In genomic region chr4:12123709-12124108, GRCh38 we compare ENCODE assay signal across 29 cellular contexts.
DNase-seq lines count a peak whose midpoint lies in the region; ATAC-seq, FAIRE-seq and TF ChIP-seq lines count a peak whose summit lies in the region.
"Had no signal": no experiment of that assay in that cellular context is flagged by ENCODE, and none has a peak within 500 bp of the region (broad histone marks: within the 10 kb centered on the region; RNA-seq: fewer than 3 reads in every experiment).

No MANE protein-coding gene starts in this region.

- H3K9me3 ChIP-seq in naive thymus-derived CD4-positive, alpha-beta T cell (ENCODE audit: control insufficient read depth in 2 of 3, low read length in 3 of 3): no peaks in the 10 kb centered on the region
- H3K9me3 ChIP-seq in effector memory CD4-positive, alpha-beta T cell (ENCODE audit: control insufficient read depth, low read length): no peaks in the 10 kb centered on the region
- no peaks in the 10 kb centered on the region for H3K9me3 ChIP-seq in esophagus muscularis mucosa
- H3K9me3 ChIP-seq: Caco-2, SK-N-SH, tibial artery had no signal

- TF ChIP-seq EP300 in esophagus muscularis mucosa (IDR thresholded peaks at IDR 0.05): no peak

- TF ChIP-seq CTCF in CD14-positive monocyte (IDR thresholded peaks at IDR 0.05): no peak
- TF ChIP-seq CTCF in bronchial epithelial cell (IDR thresholded peaks at IDR 0.05; ENCODE audit: insufficient read depth, low read length, severe bottlenecking): no peak
- TF ChIP-seq CTCF in RWPE1 (conservative IDR thresholded peaks at IDR 0.05; ENCODE audit: low read depth): no peak
- no peak for TF ChIP-seq CTCF in esophagus muscularis mucosa (IDR thresholded peaks at IDR 0.05)

- H3K4me3 Mint-ChIP-seq in CD14-positive monocyte: peak overlapping the region in 1 of 2 donors; percentile 55
- H3K4me3 Mint-ChIP-seq in naive thymus-derived CD4-positive, alpha-beta T cell: no peak overlapping the region
- H3K4me3 Mint-ChIP-seq: activated naive CD8-positive, alpha-beta T cell treated with anti-CD3 and anti-CD28 coated beads, Interleukin-2, amount 10 ng/mL, durations not matched to agents 7 days and 5 days; natural killer cell treated with Interleukin-12 subunit alpha and Interleukin-12 subunit beta and Interleukin-15 and Interleukin-18, amount 100 ng/mL, for 72 hours had no signal

- TF ChIP-seq POLR2A in esophagus muscularis mucosa (IDR thresholded peaks at IDR 0.05; ENCODE audit: low read depth): no peak

- FAIRE-seq in bronchial epithelial cell (lab: Jason Lieb, UNC): peak; percentile 79
- FAIRE-seq: astrocyte, small intestine had no signal

- no peak overlapping the region for H3K27ac ChIP-seq in naive thymus-derived CD4-positive, alpha-beta T cell (ENCODE audit: low read depth, low read length)
- no peak overlapping the region for H3K27ac ChIP-seq in RWPE1
- no peak overlapping the region for H3K27ac ChIP-seq in effector memory CD4-positive, alpha-beta T cell (ENCODE audit: insufficient read depth, low read length, poor library complexity, severe bottlenecking)
- H3K27ac ChIP-seq in esophagus muscularis mucosa (replicated peaks in 1 of 4): no peak overlapping the region
- H3K27ac ChIP-seq: tibial artery had no signal

- DNase-seq in CD14-positive monocyte (ENCODE audit: low spot score) (peak; percentile 60), MV-4-11 (lab: John Stamatoyannopoulos, UW) (peak; percentile 91), bronchial epithelial cell (ENCODE audit: low read depth) (no peak), RWPE1 (ENCODE audit: low spot score) (no peak), esophagus muscularis mucosa (ENCODE audit: extremely low spot score) (no peak)
- no peak for DNase-seq in naive thymus-derived CD4-positive, alpha-beta T cell
- DNase-seq in effector memory CD4-positive, alpha-beta T cell: no peak
- DNase-seq: activated CD4-positive, alpha-beta T cell treated with anti-CD3 and anti-CD28 coated beads for 48 hours; activated gamma-delta T cell; activated naive CD8-positive, alpha-beta T cell treated with anti-CD3 and anti-CD28 coated beads, Interleukin-2, amount 10 ng/mL, durations not matched to agents 7 days and 5 days; activated T-cell treated with anti-CD3 and anti-CD28 coated beads, Interleukin-2, amount 50 U/mL, for 1 hour; Caco-2; central memory CD4-positive, alpha-beta T cell; dermis blood vessel endothelial cell; DND-41; Karpas-422; NCI-H1092; NCI-H187; NCI-H2171 treated with DMSO at 0.1 percent for 48 hours; NCI-H524 treated with DMSO at 0.1 percent for 48 hours; RPMI8226; SK-N-SH; small intestine; stimulated activated CD4-positive, alpha-beta T cell treated with anti-CD3 and anti-CD28 coated beads, Interleukin-1b, Interleukin-23, amount 100 ng/mL, for 48 hours; T-helper 2 cell; tibial artery had no signal

- intact Hi-C loops in CD14-positive monocyte (cut with micrococcal nuclease) (no loop called here), esophagus muscularis mucosa (cut with DNase I) (no loop called here)
- intact Hi-C loops in naive thymus-derived CD4-positive, alpha-beta T cell (cut with micrococcal nuclease): no loop called here

- H3K9me3 Mint-ChIP-seq in CD14-positive monocyte: no peaks in the 10 kb centered on the region
- H3K9me3 Mint-ChIP-seq in naive thymus-derived CD4-positive, alpha-beta T cell: peaks cover 0 to 14% (median 4%) of the 10 kb centered on the region in 11 donors
- H3K9me3 Mint-ChIP-seq: activated naive CD8-positive, alpha-beta T cell treated with anti-CD3 and anti-CD28 coated beads, Interleukin-2, amount 10 ng/mL, durations not matched to agents 7 days and 5 days had no signal

- H3K4me1 ChIP-seq in naive thymus-derived CD4-positive, alpha-beta T cell (ENCODE audit: control insufficient read depth in 2 of 2, insufficient read depth in 2 of 2, low read length in 2 of 2): no peaks in the 10 kb centered on the region
- H3K4me1 ChIP-seq in effector memory CD4-positive, alpha-beta T cell (ENCODE audit: control insufficient read depth, insufficient read depth, low read length, poor library complexity, severe bottlenecking): no peaks in the 10 kb centered on the region
- H3K4me1 ChIP-seq in esophagus muscularis mucosa: no peaks in the 10 kb centered on the region
- H3K4me1 ChIP-seq: Caco-2, tibial artery had no signal

- H3K4me3 ChIP-seq in bronchial epithelial cell (ENCODE audit: low read depth, low read length): no peak overlapping the region
- no peak overlapping the region for H3K4me3 ChIP-seq in naive thymus-derived CD4-positive, alpha-beta T cell (ENCODE audit: low read length)
- no peak overlapping the region for H3K4me3 ChIP-seq in effector memory CD4-positive, alpha-beta T cell (ENCODE audit: insufficient read depth, low read depth, low read length, poor library complexity, severe bottlenecking)
- no peak overlapping the region for H3K4me3 ChIP-seq in esophagus muscularis mucosa
- H3K4me3 ChIP-seq: tibial artery had no signal

- H3K4me1 Mint-ChIP-seq in CD14-positive monocyte: peaks cover 81% of the 10 kb centered on the region
- H3K4me1 Mint-ChIP-seq in naive thymus-derived CD4-positive, alpha-beta T cell: peaks cover 0 to 1% (median 0%) of the 10 kb centered on the region in 7 donors
- H3K4me1 Mint-ChIP-seq: activated naive CD8-positive, alpha-beta T cell treated with anti-CD3 and anti-CD28 coated beads, Interleukin-2, amount 10 ng/mL, durations not matched to agents 7 days and 5 days had no signal

- no peaks in the 10 kb centered on the region for H3K27me3 ChIP-seq in bronchial epithelial cell (ENCODE audit: control insufficient read depth, insufficient read depth, low read length)
- no peaks in the 10 kb centered on the region for H3K27me3 ChIP-seq in naive thymus-derived CD4-positive, alpha-beta T cell (ENCODE audit: control insufficient read depth in 2 of 2, insufficient read depth in 2 of 2, low read length in 2 of 2)
- H3K27me3 ChIP-seq in effector memory CD4-positive, alpha-beta T cell (replicated peaks; ENCODE audit: control insufficient read depth, insufficient read depth, low read length, poor library complexity, severe bottlenecking): no peaks in the 10 kb centered on the region
- H3K27me3 ChIP-seq in esophagus muscularis mucosa: no peaks in the 10 kb centered on the region
- H3K27me3 ChIP-seq: tibial artery had no signal

- POLR2A ChIA-PET in naive thymus-derived CD4-positive, alpha-beta T cell (lab: Charles Lee): no interaction called here
- POLR2A ChIA-PET in RWPE1 (lab: Yijun Ruan, JAX; ENCODE audit: low non-redundant PET): no interaction called here

- H3K27ac Mint-ChIP-seq in CD14-positive monocyte: peak overlapping the region; percentile 90 to 96 (median 94)
- H3K27ac Mint-ChIP-seq in naive thymus-derived CD4-positive, alpha-beta T cell: no peak overlapping the region
- H3K27ac Mint-ChIP-seq: activated naive CD8-positive, alpha-beta T cell treated with anti-CD3 and anti-CD28 coated beads, Interleukin-2, amount 10 ng/mL, durations not matched to agents 7 days and 5 days; natural killer cell treated with Interleukin-12 subunit alpha and Interleukin-12 subunit beta and Interleukin-15 and Interleukin-18, amount 100 ng/mL, for 72 hours had no signal

- H3K27me3 Mint-ChIP-seq in CD14-positive monocyte (ENCODE audit: low read depth in 3 of 3): peaks cover 0 to 1% (median 0%) of the 10 kb centered on the region in 3 donors
- H3K27me3 Mint-ChIP-seq in naive thymus-derived CD4-positive, alpha-beta T cell: no peaks in the 10 kb centered on the region
- H3K27me3 Mint-ChIP-seq: activated naive CD8-positive, alpha-beta T cell treated with anti-CD3 and anti-CD28 coated beads, Interleukin-2, amount 10 ng/mL, durations not matched to agents 7 days and 5 days; natural killer cell treated with Interleukin-12 subunit alpha and Interleukin-12 subunit beta and Interleukin-15 and Interleukin-18, amount 100 ng/mL, for 72 hours had no signal

- H3K36me3 Mint-ChIP-seq in CD14-positive monocyte: no peaks in the 10 kb centered on the region
- H3K36me3 Mint-ChIP-seq in naive thymus-derived CD4-positive, alpha-beta T cell: no peaks in the 10 kb centered on the region
- H3K36me3 Mint-ChIP-seq: activated naive CD8-positive, alpha-beta T cell treated with anti-CD3 and anti-CD28 coated beads, Interleukin-2, amount 10 ng/mL, durations not matched to agents 7 days and 5 days; natural killer cell treated with Interleukin-12 subunit alpha and Interleukin-12 subunit beta and Interleukin-15 and Interleukin-18, amount 100 ng/mL, for 72 hours had no signal

- peak; percentile 48 for ATAC-seq in naive thymus-derived CD4-positive, alpha-beta T cell
- ATAC-seq: left lobe of liver; natural killer cell treated with Interleukin-12 subunit alpha and Interleukin-12 subunit beta and Interleukin-15 and Interleukin-18, amount 100 ng/mL, for 72 hours had no signal

- CTCF ChIA-PET in naive thymus-derived CD4-positive, alpha-beta T cell (lab: Charles Lee): no interaction called here
- CTCF ChIA-PET in RWPE1 (lab: Yijun Ruan, JAX): no interaction called here

- H3K36me3 ChIP-seq in bronchial epithelial cell (ENCODE audit: control insufficient read depth, insufficient read depth, low read length) (no peaks in the 10 kb centered on the region), esophagus muscularis mucosa (no peaks in the 10 kb centered on the region)
- no peaks in the 10 kb centered on the region for H3K36me3 ChIP-seq in naive thymus-derived CD4-positive, alpha-beta T cell (ENCODE audit: control insufficient read depth in 2 of 3, insufficient read depth in 3 of 3, low read length in 3 of 3)
- no peaks in the 10 kb centered on the region for H3K36me3 ChIP-seq in effector memory CD4-positive, alpha-beta T cell (ENCODE audit: control insufficient read depth, insufficient read depth, low read length)
- H3K36me3 ChIP-seq: tibial artery had no signal

Comparison
In these comparisons a context has a peak if more than half of its experiments do, and no peak if none do; other contexts are left out.
1. DNase-seq: peak in CD14-positive monocyte (single experiment) and MV-4-11 (single experiment); none in bronchial epithelial cell (single experiment), naive thymus-derived CD4-positive, alpha-beta T cell (0 of 9), RWPE1 (single experiment), effector memory CD4-positive, alpha-beta T cell (0 of 3) and esophagus muscularis mucosa (single experiment).
2. H3K27ac Mint-ChIP-seq: peak in CD14-positive monocyte (7 of 7); none in naive thymus-derived CD4-positive, alpha-beta T cell (0 of 9).